21 cellular contexts compared by ENCODE assay signal in genomic region chr11:73262851-73263495, GRCh38. TPM values are rescaled to one million over a fixed set of nuclear protein-coding genes. Genes with fewer than 3 reads are reported as not detected.
A peak's percentile ranks its signal among the peaks of the same experiment; 100 is the strongest.
DNase-seq lines count a peak whose midpoint lies in the region; ATAC-seq, FAIRE-seq and TF ChIP-seq lines count a peak whose summit lies in the region.
"Had no signal": no experiment of that assay in that cellular context is flagged by ENCODE, and none has a peak within 500 bp of the region (broad histone marks: within the 10 kb centered on the region; RNA-seq: fewer than 3 reads in every experiment).

No MANE protein-coding gene starts in this region.

- no peak for TF ChIP-seq POLR2A in gastrocnemius medialis (IDR thresholded peaks at IDR 0.05)

- H2AFZ ChIP-seq in astrocyte (ENCODE audit: low read depth, low read length), result peak overlapping the region; percentile 14

- ATAC-seq in activated CD8-positive, alpha-beta memory T cell treated with anti-CD3 and anti-CD28 coated beads, Interleukin-2, amount 10 ng/mL, durations not matched to agents 7 days and 5 days, result no peak
- ATAC-seq in gastrocnemius medialis (peak; percentile 88 to 90), GM21360 (IDR thresholded peaks at IDR 0.05; ENCODE audit: unreplicated experiment) (no peak)
- ATAC-seq: T-cell had no signal

- no peak overlapping the region for H3K4me3 Mint-ChIP-seq in activated CD8-positive, alpha-beta memory T cell treated with anti-CD3 and anti-CD28 coated beads, Interleukin-2, amount 10 ng/mL, durations not matched to agents 7 days and 5 days
- H3K4me3 Mint-ChIP-seq in astrocyte (ENCODE audit: unreplicated experiment), result no peak overlapping the region
- no peak overlapping the region for H3K4me3 Mint-ChIP-seq in osteocyte (ENCODE audit: unreplicated experiment)
- H3K4me3 Mint-ChIP-seq: activated CD4-positive, alpha-beta memory T cell treated with anti-CD3 and anti-CD28 coated beads, Interleukin-2, amount 10 ng/mL, durations not matched to agents 7 days and 5 days; stimulated activated naive CD8-positive, alpha-beta T cell treated with anti-CD3 and anti-CD28 coated beads, Interleukin-15, Interleukin-2, amounts not matched to agents 100 ng/mL and 50 ng/mL, for 24 hours; T-cell had no signal

- no peak overlapping the region for H3K4me2 ChIP-seq in astrocyte (ENCODE audit: low read length)

- H3K9ac ChIP-seq in astrocyte (ENCODE audit: low read length), result no peak overlapping the region

- peaks cover 6% of the 10 kb centered on the region for H3K4me1 ChIP-seq in astrocyte (ENCODE audit: insufficient read depth, low read length)
- H3K4me1 ChIP-seq in gastrocnemius medialis, result peaks cover 22 to 29% of the 10 kb centered on the region in 2 donors

- H3K36me3 ChIP-seq in astrocyte (ENCODE audit: insufficient read depth, low read length), result no peaks in the 10 kb centered on the region
- H3K36me3 ChIP-seq in gastrocnemius medialis, result no peaks in the 10 kb centered on the region
- H3K36me3 ChIP-seq: upper lobe of left lung had no signal

- no peaks in the 10 kb centered on the region for H3K9me3 ChIP-seq in astrocyte (ENCODE audit: insufficient read depth, low read depth, low read length)
- no peaks in the 10 kb centered on the region for H3K9me3 ChIP-seq in gastrocnemius medialis
- H3K9me3 ChIP-seq: upper lobe of left lung had no signal

- H3K27ac ChIP-seq in astrocyte (ENCODE audit: low read depth, low read length) (no peak overlapping the region), gastrocnemius medialis (peak overlapping the region in 2 of 4 donors; percentile 51 to 56)
- H3K27ac ChIP-seq: epithelial cell of prostate, upper lobe of left lung had no signal

- in situ Hi-C loops in gastrocnemius medialis (cut with MboI; ENCODE audit: low sequenced_read_pairs in 4 of 4), result no loop called here

- intact Hi-C loops in gastrocnemius medialis (cut with DNase I; ENCODE audit: low total_unique reads), result loop anchor here (2.0 kb wide), 1 partner anchor 26 kb away; no protein-coding TSS in a partner anchor

- peaks cover 20% of the 10 kb centered on the region for H3K27me3 ChIP-seq in astrocyte (ENCODE audit: insufficient read depth, low read length)
- peaks cover 0 to 2% (median 0%) of the 10 kb centered on the region in 3 donors for H3K27me3 ChIP-seq in gastrocnemius medialis

- H3K9me3 Mint-ChIP-seq in activated CD8-positive, alpha-beta memory T cell treated with anti-CD3 and anti-CD28 coated beads, Interleukin-2, amount 10 ng/mL, durations not matched to agents 7 days and 5 days (ENCODE audit: low read depth), result no peaks in the 10 kb centered on the region
- H3K9me3 Mint-ChIP-seq in astrocyte (ENCODE audit: unreplicated experiment) (no peaks in the 10 kb centered on the region), osteocyte (ENCODE audit: unreplicated experiment) (no peaks in the 10 kb centered on the region)
- H3K9me3 Mint-ChIP-seq: activated CD4-positive, alpha-beta memory T cell treated with anti-CD3 and anti-CD28 coated beads, Interleukin-2, amount 10 ng/mL, durations not matched to agents 7 days and 5 days; activated T-helper 2 cell treated with anti-CD3 and anti-CD28 coated beads, Interferon-gamma antibody, Interleukin-2, Interleukin-4, amounts not matched to agents 10 μg/mL and 5 μg/mL and 100 μg/mL, durations not matched to agents 14 hours and 24 hours and 36 hours; stimulated activated naive CD8-positive, alpha-beta T cell treated with anti-CD3 and anti-CD28 coated beads, Interleukin-15, Interleukin-2, amounts not matched to agents 100 ng/mL and 50 ng/mL, for 24 hours; T-cell had no signal

- DNase-seq in activated CD8-positive, alpha-beta memory T cell treated with anti-CD3 and anti-CD28 coated beads, Interleukin-2, amount 50 U/mL, for 48 hours, result peak; percentile 36
- DNase-seq in activated CD8-positive, alpha-beta memory T cell treated with anti-CD3 and anti-CD28 coated beads, Interleukin-2, amount 10 ng/mL, durations not matched to agents 7 days and 5 days, result no peak
- DNase-seq in astrocyte (ENCODE audit: low read depth) (peak; percentile 14), fibroblast of mammary gland (ENCODE audit: low read depth) (peak; percentile 67), gastrocnemius medialis (peak; percentile 63 to 92), osteocyte (ENCODE audit: extremely low spot score, unreplicated experiment) (no peak)
- DNase-seq in activated CD4-positive, alpha-beta T cell treated with anti-CD3 and anti-CD28 coated beads for 4 hours, result no peak
- DNase-seq: activated CD4-positive, alpha-beta memory T cell treated with anti-CD3 and anti-CD28 coated beads, Interleukin-2, amount 10 ng/mL, durations not matched to agents 7 days and 5 days; DMS79; NCI-H1436 treated with DMSO at 0.1 percent for 48 hours; upper lobe of left lung had no signal

- H3K4me3 ChIP-seq in astrocyte (ENCODE audit: insufficient read depth, low read depth, low read length), result no peak overlapping the region
- no peak overlapping the region for H3K4me3 ChIP-seq in fibroblast of mammary gland (ENCODE audit: control insufficient read depth, low read depth, low read length)
- no peak overlapping the region for H3K4me3 ChIP-seq in gastrocnemius medialis
- H3K4me3 ChIP-seq: upper lobe of left lung had no signal

- peaks cover 48% of the 10 kb centered on the region for H3K27me3 Mint-ChIP-seq in activated CD8-positive, alpha-beta memory T cell treated with anti-CD3 and anti-CD28 coated beads, Interleukin-2, amount 10 ng/mL, durations not matched to agents 7 days and 5 days
- H3K27me3 Mint-ChIP-seq in astrocyte (ENCODE audit: low read depth, unreplicated experiment), result peaks cover 31% of the 10 kb centered on the region
- H3K27me3 Mint-ChIP-seq in osteocyte (ENCODE audit: unreplicated experiment), result peaks cover 21% of the 10 kb centered on the region

- no peaks in the 10 kb centered on the region for H3K79me2 ChIP-seq in astrocyte (ENCODE audit: insufficient read depth, low read length)

- no peaks in the 10 kb centered on the region for H4K20me1 ChIP-seq in astrocyte (ENCODE audit: insufficient read depth, low read length)

- H3K4me1 Mint-ChIP-seq in activated CD8-positive, alpha-beta memory T cell treated with anti-CD3 and anti-CD28 coated beads, Interleukin-2, amount 10 ng/mL, durations not matched to agents 7 days and 5 days, result no peaks in the 10 kb centered on the region
- H3K4me1 Mint-ChIP-seq in astrocyte (ENCODE audit: low read depth, unreplicated experiment) (peaks cover 2% of the 10 kb centered on the region), osteocyte (ENCODE audit: unreplicated experiment) (peaks cover 2% of the 10 kb centered on the region)
- H3K4me1 Mint-ChIP-seq: activated CD4-positive, alpha-beta memory T cell treated with anti-CD3 and anti-CD28 coated beads, Interleukin-2, amount 10 ng/mL, durations not matched to agents 7 days and 5 days had no signal

- TF ChIP-seq CTCF in astrocyte (IDR thresholded peaks at IDR 0.05; ENCODE audit: insufficient read depth, low read depth, low read length) (no peak), fibroblast of mammary gland (conservative IDR thresholded peaks at IDR 0.05; ENCODE audit: control insufficient read depth, insufficient read depth, low read depth, low read length) (no peak), gastrocnemius medialis (IDR thresholded peaks at IDR 0.05 in 4 of 5, conservative IDR thresholded peaks at IDR 0.05 in 1 of 5) (no peak), osteocyte (IDR thresholded peaks at IDR 0.05) (no peak)

- no peak overlapping the region for H3K27ac Mint-ChIP-seq in activated CD8-positive, alpha-beta memory T cell treated with anti-CD3 and anti-CD28 coated beads, Interleukin-2, amount 10 ng/mL, durations not matched to agents 7 days and 5 days
- H3K27ac Mint-ChIP-seq in astrocyte (ENCODE audit: unreplicated experiment) (no peak overlapping the region), osteocyte (ENCODE audit: unreplicated experiment) (no peak overlapping the region)
- H3K27ac Mint-ChIP-seq: activated CD4-positive, alpha-beta memory T cell treated with anti-CD3 and anti-CD28 coated beads, Interleukin-2, amount 10 ng/mL, durations not matched to agents 7 days and 5 days; activated T-helper 2 cell treated with anti-CD3 and anti-CD28 coated beads, Interferon-gamma antibody, Interleukin-2, Interleukin-4, amounts not matched to agents 10 μg/mL and 5 μg/mL and 100 μg/mL, durations not matched to agents 14 hours and 24 hours and 36 hours; CD14-positive monocyte; stimulated activated naive CD8-positive, alpha-beta T cell treated with anti-CD3 and anti-CD28 coated beads, Interleukin-15, Interleukin-2, amounts not matched to agents 100 ng/mL and 50 ng/mL, for 24 hours; T-cell had no signal

- CTCF ChIA-PET in activated CD8-positive, alpha-beta memory T cell treated with anti-CD3 and anti-CD28 coated beads, Interleukin-2, amount 10 ng/mL, durations not matched to agents 7 days and 5 days (lab: Charles Lee), result interaction anchor here (1.6 kb wide), 1 partner anchor 10 kb away, joined by 4 read pairs; no protein-coding TSS in a partner anchor

- H3K36me3 Mint-ChIP-seq in activated CD8-positive, alpha-beta memory T cell treated with anti-CD3 and anti-CD28 coated beads, Interleukin-2, amount 10 ng/mL, durations not matched to agents 7 days and 5 days, result no peaks in the 10 kb centered on the region
- H3K36me3 Mint-ChIP-seq in astrocyte (ENCODE audit: low read depth, unreplicated experiment), result no peaks in the 10 kb centered on the region
- H3K36me3 Mint-ChIP-seq in osteocyte (ENCODE audit: unreplicated experiment), result no peaks in the 10 kb centered on the region
- H3K36me3 Mint-ChIP-seq: T-cell had no signal

- no peak for FAIRE-seq in astrocyte (lab: Jason Lieb, UNC)
- FAIRE-seq: A204.1, colon, keratinocyte had no signal

RNA-seq across cellular contexts. Expression of gene P2RY6, which starts 9.2 kb away (rescaled TPM):
- not detected for total RNA-seq in activated CD8-positive, alpha-beta memory T cell treated with anti-CD3 and anti-CD28 coated beads, Interleukin-2, amount 10 ng/mL, durations not matched to agents 7 days and 5 days
- total RNA-seq in astrocyte (0.14 and 0.75 TPM in 2 replicates), gastrocnemius medialis (1 to 10 TPM in 2 of 4 donors, under 1 TPM in 1, not detected in 1; 0.78 to 2.8 (median 1.1) TPM), osteocyte (not detected in 2 replicates)
- total RNA-seq: activated CD4-positive, alpha-beta memory T cell treated with anti-CD3 and anti-CD28 coated beads, Interleukin-2, amount 10 ng/mL, durations not matched to agents 7 days and 5 days; activated T-helper 2 cell treated with anti-CD3 and anti-CD28 coated beads, Interferon-gamma antibody, Interleukin-2, Interleukin-4, amounts not matched to agents 10 μg/mL and 5 μg/mL and 100 μg/mL, durations not matched to agents 14 hours and 24 hours and 36 hours; HT-29 had no signal

RNA-seq across cellular contexts. Expression of gene P2RY2, which starts 44.9 kb away (rescaled TPM):
- not detected for total RNA-seq in activated CD8-positive, alpha-beta memory T cell treated with anti-CD3 and anti-CD28 coated beads, Interleukin-2, amount 10 ng/mL, durations not matched to agents 7 days and 5 days
- total RNA-seq in astrocyte, result 0.12 and 0.30 TPM in 2 replicates
- 10 to 100 TPM; 21.8 to 52.6 (median 44.5) TPM for total RNA-seq in gastrocnemius medialis
- not detected in 2 replicates for total RNA-seq in osteocyte
- total RNA-seq: activated CD4-positive, alpha-beta memory T cell treated with anti-CD3 and anti-CD28 coated beads, Interleukin-2, amount 10 ng/mL, durations not matched to agents 7 days and 5 days; activated T-helper 2 cell treated with anti-CD3 and anti-CD28 coated beads, Interferon-gamma antibody, Interleukin-2, Interleukin-4, amounts not matched to agents 10 μg/mL and 5 μg/mL and 100 μg/mL, durations not matched to agents 14 hours and 24 hours and 36 hours had no signal

RNA-seq across cellular contexts. Expression of gene ARHGEF17, which starts 45.1 kb away (rescaled TPM):
- total RNA-seq in activated CD8-positive, alpha-beta memory T cell treated with anti-CD3 and anti-CD28 coated beads, Interleukin-2, amount 10 ng/mL, durations not matched to agents 7 days and 5 days, result not detected
- total RNA-seq in astrocyte (59.7 and 66.4 TPM in 2 replicates), gastrocnemius medialis (10 to 100 TPM in 3 of 4 donors, 1 to 10 TPM in 1; 8.9 to 16.9 (median 13.9) TPM), osteocyte (104 and 105 TPM in 2 replicates)

Comparison
In these comparisons a context has a peak if more than half of its experiments do, and no peak if none do; other contexts are left out.
1. DNase-seq: peak in activated CD8-positive, alpha-beta memory T cell treated with anti-CD3 and anti-CD28 coated beads, Interleukin-2, amount 50 U/mL, for 48 hours (single experiment), astrocyte (single experiment), fibroblast of mammary gland (single experiment) and gastrocnemius medialis (2 of 2); none in activated CD8-positive, alpha-beta memory T cell treated with anti-CD3 and anti-CD28 coated beads, Interleukin-2, amount 10 ng/mL, durations not matched to agents 7 days and 5 days (single experiment), activated CD4-positive, alpha-beta T cell treated with anti-CD3 and anti-CD28 coated beads for 4 hours (0 of 2) and osteocyte (single experiment).
2. ATAC-seq: peak in gastrocnemius medialis (2 of 2); none in activated CD8-positive, alpha-beta memory T cell treated with anti-CD3 and anti-CD28 coated beads, Interleukin-2, amount 10 ng/mL, durations not matched to agents 7 days and 5 days (single experiment) and GM21360 (single experiment).
3. RNA of gene P2RY2, which starts 44.9 kb away (total RNA-seq): 21.8 to 52.6 TPM in gastrocnemius medialis; 0.12 to 0.30 TPM in astrocyte, not detected in activated CD8-positive, alpha-beta memory T cell treated with anti-CD3 and anti-CD28 coated beads, Interleukin-2, amount 10 ng/mL, durations not matched to agents 7 days and 5 days and not detected in osteocyte; every median in the first group is over 10 times any median in the second.
4. RNA of gene ARHGEF17, which starts 45.1 kb away (total RNA-seq): 104 to 105 TPM in osteocyte, 59.7 to 66.4 TPM in astrocyte and 8.9 to 16.9 TPM in gastrocnemius medialis; not detected in activated CD8-positive, alpha-beta memory T cell treated with anti-CD3 and anti-CD28 coated beads, Interleukin-2, amount 10 ng/mL, durations not matched to agents 7 days and 5 days; every median in the first group is over 4 times any median in the second.